10 cellular contexts compared by ENCODE assay signal in the genomic region with DNA sequence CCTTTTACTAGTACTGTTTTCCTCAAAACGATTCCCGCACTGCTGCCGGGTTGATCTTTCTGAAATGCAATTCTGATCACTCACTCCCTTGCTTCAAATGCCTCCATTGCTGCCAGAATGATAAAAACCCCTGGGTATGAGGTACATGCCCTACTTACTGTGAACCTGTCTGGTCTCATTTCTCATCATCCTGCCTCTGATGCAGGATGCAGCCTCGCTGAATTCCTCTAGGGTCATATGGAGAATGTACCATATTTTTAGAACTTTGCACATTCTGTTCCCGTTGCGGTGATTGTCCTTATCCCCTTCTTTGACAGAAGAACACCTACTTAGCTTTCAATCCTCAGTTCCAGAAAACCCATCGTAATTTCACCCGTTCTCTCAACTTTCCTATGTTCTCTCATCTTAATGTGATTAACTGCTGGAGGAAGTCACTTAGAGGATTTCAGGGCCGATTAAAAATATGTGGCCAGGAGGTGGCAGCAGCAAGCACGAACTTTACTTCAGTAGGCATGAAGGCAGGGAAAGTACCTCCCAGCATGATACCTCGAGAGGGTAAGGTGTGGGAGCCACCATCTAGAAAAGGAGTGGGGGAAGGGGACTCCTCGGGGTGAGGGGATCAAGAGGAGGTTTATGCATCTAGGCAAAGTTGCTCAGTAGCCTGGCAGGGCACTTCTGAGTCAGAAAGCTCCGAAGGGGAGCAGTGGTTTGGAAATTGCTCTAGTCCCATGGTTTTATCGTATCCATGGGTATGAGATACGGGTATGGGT.
A peak's percentile ranks its signal among the peaks of the same experiment; 100 is the strongest.
DNase-seq lines count a peak whose midpoint lies in the region; ATAC-seq and TF ChIP-seq lines count a peak whose summit lies in the region.
"Had no signal": no experiment of that assay in that cellular context is flagged by ENCODE, and none has a peak within 500 bp of the region (broad histone marks: within the 10 kb centered on the region; RNA-seq: fewer than 3 reads in every experiment).

No MANE protein-coding gene starts in this region.

- H4K8ac ChIP-seq in H9 (replicated peaks; ENCODE audit: insufficient read length, low read depth, low read length), result no peak overlapping the region

- ATAC-seq in HG03108 (IDR thresholded peaks at IDR 0.05; ENCODE audit: unreplicated experiment), result no peak
- ATAC-seq: activated naive CD4-positive, alpha-beta T cell treated with anti-CD3 and anti-CD28 coated beads, Interleukin-2, amount 50 U/mL, for 72 hours had no signal

- peak overlapping the region in 1 of 3 experiments; percentile 6; a peak in 3 of 7 replicates for H3K27ac Mint-ChIP-seq in H9
- H3K27ac Mint-ChIP-seq: activated naive CD4-positive, alpha-beta T cell treated with anti-CD3 and anti-CD28 coated beads, Interleukin-2, amount 50 U/mL, for 72 hours; CD4-positive, alpha-beta T cell had no signal

- H2BK15ac ChIP-seq in H9 (ENCODE audit: low read depth, low read length), result no peak overlapping the region

- H2AK5ac ChIP-seq in H9 (ENCODE audit: insufficient read length, low read length), result no peak overlapping the region

- H3K79me1 ChIP-seq in H9 (ENCODE audit: insufficient read depth, low read depth, low read length, poor library complexity, severe bottlenecking), result no peaks in the 10 kb centered on the region

- H3K4me3 Mint-ChIP-seq in H9, result no peak overlapping the region
- H3K4me3 Mint-ChIP-seq: CD4-positive, alpha-beta T cell had no signal

- DNase-seq in NCI-H2196 (lab: John Stamatoyannopoulos, UW; ENCODE audit: unreplicated experiment), result peak; percentile 1
- DNase-seq in NCI-H2196 treated with DMSO at 0.1 percent for 48 hours (lab: John Stamatoyannopoulos, UW; ENCODE audit: unreplicated experiment), result no peak
- DNase-seq in H9, result peak; percentile 86
- peak; percentile 41 for DNase-seq in NCI-H226
- DNase-seq in adipocyte (ENCODE audit: low read depth), result peak; percentile 81
- peak; percentile 76 for DNase-seq in iPS DF 6.9 (ENCODE audit: low read depth, low spot score)
- peak; percentile 44 for DNase-seq in stimulated activated CD4-positive, alpha-beta T cell treated with anti-CD3 and anti-CD28 coated beads, Interleukin-15, amount 100 ng/mL, for 24 hours

- H3K9me3 Mint-ChIP-seq in H9, result no peaks in the 10 kb centered on the region
- H3K9me3 Mint-ChIP-seq: activated naive CD4-positive, alpha-beta T cell treated with anti-CD3 and anti-CD28 coated beads, Interleukin-2, amount 50 U/mL, for 72 hours; CD4-positive, alpha-beta T cell had no signal

- H3K23me2 ChIP-seq in H9 (ENCODE audit: insufficient read length, low read depth, low read length, poor library complexity, severe bottlenecking), result no peaks in the 10 kb centered on the region

- no peak overlapping the region for H2BK20ac ChIP-seq in H9 (ENCODE audit: low read depth, low read length, poor library complexity, severe bottlenecking)

- H2BK120ac ChIP-seq in H9 (ENCODE audit: low read depth, low read length, poor library complexity, severe bottlenecking), result no peak overlapping the region

- no peak overlapping the region for H2AFZ ChIP-seq in H9 (ENCODE audit: low read length)

- no peak overlapping the region for H3T11ph ChIP-seq in H9 (ENCODE audit: low read length)

- H3K4me1 ChIP-seq in H9 (ENCODE audit: insufficient read depth, low read length), result peaks cover 4% of the 10 kb centered on the region
- no peaks in the 10 kb centered on the region for H3K4me1 ChIP-seq in adipocyte (ENCODE audit: control insufficient read depth, insufficient read depth, low read length)
- H3K4me1 ChIP-seq in iPS DF 6.9 (ENCODE audit: control insufficient read depth, insufficient read depth, low read length), result no peaks in the 10 kb centered on the region; the same call in 1 of the 2 replicates

- no peak overlapping the region for H4K91ac ChIP-seq in H9 (ENCODE audit: insufficient read length, low read depth, low read length)

- H3K27me3 Mint-ChIP-seq in H9 (ENCODE audit: low read depth), result no peaks in the 10 kb centered on the region
- H3K27me3 Mint-ChIP-seq: CD4-positive, alpha-beta T cell had no signal

- no peak overlapping the region for H3K18ac ChIP-seq in H9 (ENCODE audit: insufficient read length, low read depth, low read length)

- H3K36me3 ChIP-seq in adipocyte (ENCODE audit: control insufficient read depth, insufficient read depth, low read length, severe bottlenecking), result no peaks in the 10 kb centered on the region
- H3K36me3 ChIP-seq in iPS DF 6.9 (ENCODE audit: control insufficient read depth, insufficient read depth, low read length), result no peaks in the 10 kb centered on the region

- H3K27me3 ChIP-seq in H9 (ENCODE audit: insufficient read depth, low read length) (no peaks in the 10 kb centered on the region), adipocyte (replicated peaks; ENCODE audit: control insufficient read depth, insufficient read depth, low read length) (no peaks in the 10 kb centered on the region), iPS DF 6.9 (ENCODE audit: control insufficient read depth, insufficient read depth, low read length) (no peaks in the 10 kb centered on the region)

- H3K4me3 ChIP-seq in adipocyte (ENCODE audit: low read length) (no peak overlapping the region), iPS DF 6.9 (ENCODE audit: low read length) (no peak overlapping the region)

- H3K4ac ChIP-seq in H9 (ENCODE audit: low read depth, low read length), result no peak overlapping the region

- no peak overlapping the region for H3K14ac ChIP-seq in H9 (ENCODE audit: insufficient read depth, low read length)

- H3K9ac ChIP-seq in H9 (ENCODE audit: extremely low read depth, insufficient read length, low read length), result no peak overlapping the region
- no peak overlapping the region for H3K9ac ChIP-seq in adipocyte (ENCODE audit: low read length)

- no peak overlapping the region for H2BK5ac ChIP-seq in H9 (ENCODE audit: insufficient read length, low read length)

- WGBS in H9 (ENCODE audit: extremely low coverage, insufficient read length, low lambda C conversion rate), result no CpG with 5 or more reads among the region's 15 CpGs
- WGBS in iPS DF 6.9 (ENCODE audit: insufficient coverage, insufficient read length), result no CpG with 5 or more reads among the region's 15 CpGs

- no peak overlapping the region for H3K56ac ChIP-seq in H9 (ENCODE audit: insufficient read length, low read depth, low read length)

- H4K20me1 ChIP-seq in H9 (ENCODE audit: control insufficient read depth, insufficient read depth, insufficient read length), result no peaks in the 10 kb centered on the region

- H3K79me2 ChIP-seq in H9 (ENCODE audit: insufficient read depth, low read length), result no peaks in the 10 kb centered on the region

- TF ChIP-seq CTCF in H9 (conservative IDR thresholded peaks at IDR 0.05), result peak; percentile 80

- H3K27ac ChIP-seq in H9 (ENCODE audit: insufficient read length, low read depth, low read length), result no peak overlapping the region
- no peak overlapping the region for H3K27ac ChIP-seq in iPS DF 6.9 (ENCODE audit: low read length)

- H3K4me1 Mint-ChIP-seq in H9, result peaks cover 34 to 50% of the 10 kb centered on the region in 2 experiments

- no peaks in the 10 kb centered on the region for H3K9me3 ChIP-seq in H9 (ENCODE audit: control insufficient read depth, low read depth, low read length)
- H3K9me3 ChIP-seq in adipocyte (ENCODE audit: control insufficient read depth, low read length), result no peaks in the 10 kb centered on the region
- no peaks in the 10 kb centered on the region for H3K9me3 ChIP-seq in iPS DF 6.9 (ENCODE audit: control insufficient read depth, insufficient read depth, low read length)

- no peak overlapping the region for H2BK12ac ChIP-seq in H9 (ENCODE audit: insufficient read length, low read depth, low read length)

- no peak overlapping the region for H3K23ac ChIP-seq in H9 (ENCODE audit: insufficient read length, low read depth, low read length)

- H3K36me3 Mint-ChIP-seq in H9 (ENCODE audit: insufficient read depth in 1 of 3, low read depth in 3 of 3), result peaks cover 0 to 3% (median 0%) of the 10 kb centered on the region in 3 experiments; a peak in 1 of 7 replicates
- H3K36me3 Mint-ChIP-seq: activated naive CD4-positive, alpha-beta T cell treated with anti-CD3 and anti-CD28 coated beads, Interleukin-2, amount 50 U/mL, for 72 hours had no signal

- H3K4me2 ChIP-seq in H9 (ENCODE audit: insufficient read depth, insufficient read length, low read length), result no peak overlapping the region

- no peak overlapping the region for H4K5ac ChIP-seq in H9 (ENCODE audit: insufficient read length, low read depth, low read length)
